8 cellular contexts compared by ENCODE assay signal in the genomic region with DNA sequence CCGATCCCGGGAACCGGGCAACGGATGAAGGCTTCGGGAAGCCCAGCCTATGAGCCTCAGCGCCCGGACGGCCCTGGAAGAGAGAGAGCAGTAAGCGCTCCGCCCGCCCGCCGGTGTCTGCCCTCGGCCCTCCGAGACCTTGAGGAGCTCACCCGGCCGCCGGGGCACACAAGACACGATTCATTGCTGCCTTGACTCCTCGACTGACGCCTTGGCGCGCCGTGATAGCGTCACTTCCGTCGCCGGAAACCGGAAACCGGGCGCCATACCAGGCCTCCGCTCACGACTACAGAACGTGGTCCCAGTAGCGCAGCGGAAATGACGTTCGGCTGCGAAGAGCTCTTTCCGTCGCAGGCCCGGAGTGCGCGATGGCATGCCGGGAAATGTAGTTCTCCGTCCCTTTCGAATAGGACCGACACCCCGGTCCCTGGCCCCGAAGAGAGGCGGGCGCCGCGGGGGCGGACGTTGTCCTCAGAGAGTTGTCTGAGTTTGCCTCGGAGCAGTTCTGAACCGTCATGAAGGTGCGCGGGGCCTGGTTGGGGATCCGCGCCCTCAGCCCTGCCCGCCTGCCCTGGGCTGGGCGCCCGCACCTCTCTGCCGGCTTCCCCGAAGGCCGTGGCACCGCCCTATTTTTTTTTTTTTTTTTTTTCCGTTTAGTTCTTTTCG. TPM values are rescaled to one million over a fixed set of nuclear protein-coding genes. Genes with fewer than 3 reads are reported as not detected.
DNase-seq lines count a peak whose midpoint lies in the region; ATAC-seq, FAIRE-seq and TF ChIP-seq lines count a peak whose summit lies in the region.

A gene (minus strand): TSS at position 208 of the 666 bp plus-strand sequence. CDS start 24 bp downstream, at position 184.

- no peaks in the 10 kb centered on the region for H4K20me1 ChIP-seq in mammary epithelial cell (ENCODE audit: insufficient read depth, low read length)

- H3K4me2 ChIP-seq in mammary epithelial cell (ENCODE audit: insufficient read depth, low read depth, low read length) = peak within 1 kb of the TSS; percentile 95

- H3K4me1 ChIP-seq in ACC112 (ENCODE audit: control insufficient read depth, insufficient read depth, low read length, unreplicated experiment) = peaks cover 13% of the 10 kb centered on the region
- H3K4me1 ChIP-seq in mammary epithelial cell (ENCODE audit: insufficient read depth, low read length) = peaks cover 6% of the 10 kb centered on the region
- H3K4me1 ChIP-seq in iPS-20b (ENCODE audit: insufficient read depth, low read length) = 0 out of 2 replicates have a peak, but pooled peaks cover 4% of the 10 kb centered on the region
- no peaks in the 10 kb centered on the region for H3K4me1 ChIP-seq in small intestine (ENCODE audit: control insufficient read depth in 2 of 2, insufficient read depth in 1 of 2, low read depth in 1 of 2, low read length in 1 of 2)

- no peaks in the 10 kb centered on the region for H3K27me3 ChIP-seq in ACC112 (ENCODE audit: insufficient read depth, low read length)
- H3K27me3 ChIP-seq in WERI-Rb-1 (ENCODE audit: insufficient read depth, low read depth, severe bottlenecking) = no peaks in the 10 kb centered on the region
- H3K27me3 ChIP-seq in mammary epithelial cell (ENCODE audit: insufficient read depth, low read length) = no peaks in the 10 kb centered on the region
- H3K27me3 ChIP-seq in iPS-20b (ENCODE audit: insufficient read depth, low read length) = no peaks in the 10 kb centered on the region
- H3K27me3 ChIP-seq in small intestine (ENCODE audit: control insufficient read depth in 2 of 2, insufficient read depth in 2 of 2, low read length in 2 of 2) = no peaks in the 10 kb centered on the region

- FAIRE-seq in small intestine (lab: Jason Lieb, UNC) = no peak

- no peaks in the 10 kb centered on the region for H3K9me3 ChIP-seq in WERI-Rb-1 (ENCODE audit: severe bottlenecking)
- no peaks in the 10 kb centered on the region for H3K9me3 ChIP-seq in mammary epithelial cell (replicated peaks; ENCODE audit: insufficient read depth, low read length)
- no peaks in the 10 kb centered on the region for H3K9me3 ChIP-seq in iPS-20b (ENCODE audit: insufficient read depth, low read depth, low read length)
- H3K9me3 ChIP-seq in small intestine (ENCODE audit: control insufficient read depth, low read depth) = no peaks in the 10 kb centered on the region

- intact Hi-C loops in mammary epithelial cell (cut with micrococcal nuclease) = loop anchor here (2.0 to 5.0 kb wide), 3 partner anchors 57 to 286 kb away; a partner anchor contains a TSS

- H3K36me3 ChIP-seq in ACC112 (ENCODE audit: insufficient read depth, low read length) = no peaks in the 10 kb centered on the region
- peaks cover 11% of the 10 kb centered on the region for H3K36me3 ChIP-seq in WERI-Rb-1
- H3K36me3 ChIP-seq in mammary epithelial cell (ENCODE audit: insufficient read depth, low read length) = no peaks in the 10 kb centered on the region
- no peaks in the 10 kb centered on the region for H3K36me3 ChIP-seq in iPS-20b (ENCODE audit: insufficient read depth, low read depth, low read length)
- H3K36me3 ChIP-seq in small intestine (ENCODE audit: control insufficient read depth in 2 of 2, insufficient read depth in 2 of 2, low read length in 2 of 2) = no peaks in the 10 kb centered on the region

- ATAC-seq in GM18870 (IDR thresholded peaks at IDR 0.05; ENCODE audit: unreplicated experiment) (peak; percentile 93), HG03135 (IDR thresholded peaks at IDR 0.05; ENCODE audit: unreplicated experiment) (peak; percentile 89)

- dilution Hi-C loops in mammary epithelial cell (cut with HindIII; ENCODE audit: low sequenced_read_pairs) = no loop called here

- in situ Hi-C loops in mammary epithelial cell (cut with MboI; ENCODE audit: low sequenced_read_pairs in 2 of 2) = no loop called here

- WGBS in mammary epithelial cell (ENCODE audit: low coverage, missing lambda C conversion rate) = 0% methylated on average over 17 of the region's 71 CpGs
- WGBS in small intestine, 3 donors = 0% methylated on average over 66 to 71 of the region's 71 CpGs

- TF ChIP-seq CTCF in WERI-Rb-1 (IDR thresholded peaks at IDR 0.05; ENCODE audit: low read depth, low read length) (no peak), mammary epithelial cell (conservative IDR thresholded peaks at IDR 0.05 in 1 of 2, IDR thresholded peaks at IDR 0.05 in 1 of 2; ENCODE audit: extremely low read depth in 1 of 2, insufficient read depth in 1 of 2, low read depth in 1 of 2, low read length in 2 of 2) (no peak)

- no TSS peak for BruUV-seq in mammary epithelial cell (replicated peaks; lab: Mats Ljungman, UMichigan)

- H3K4me3 ChIP-seq in ACC112 (ENCODE audit: low read depth, low read length) (peak within 1 kb of the TSS; percentile 100), WERI-Rb-1 (ENCODE audit: low read depth, low read length) (peak within 1 kb of the TSS; percentile 87), mammary epithelial cell (replicated peaks in 1 of 3; ENCODE audit: insufficient read depth in 1 of 3, low read depth in 2 of 3, low read length in 3 of 3) (peak within 1 kb of the TSS; percentile 80 to 95 (median 91)), iPS-20b (ENCODE audit: low read length) (peak within 1 kb of the TSS; percentile 99), small intestine (ENCODE audit: low read depth in 1 of 2, low read length in 2 of 2) (peak within 1 kb of the TSS; percentile 55 to 74)

- H3K79me2 ChIP-seq in ACC112 (ENCODE audit: control insufficient read depth, insufficient read depth, low read length, unreplicated experiment) (peaks cover 21% of the 10 kb centered on the region), mammary epithelial cell (ENCODE audit: insufficient read depth, low read length) (peaks cover 32% of the 10 kb centered on the region)

- peak within 1 kb of the TSS; percentile 74 for H3K27ac ChIP-seq in ACC112 (ENCODE audit: low read depth, low read length)
- H3K27ac ChIP-seq in WERI-Rb-1 = peak within 1 kb of the TSS; percentile 85
- peak within 1 kb of the TSS; percentile 72 for H3K27ac ChIP-seq in mammary epithelial cell (ENCODE audit: insufficient read depth, low read depth, low read length)
- peak within 1 kb of the TSS; percentile 77 for H3K27ac ChIP-seq in iPS-20b (ENCODE audit: low read length)
- H3K27ac ChIP-seq in small intestine (ENCODE audit: low read depth in 1 of 2, low read length in 1 of 2) = peak within 1 kb of the TSS; percentile 91 to 96

- H2AFZ ChIP-seq in ACC112 (ENCODE audit: low read length, unreplicated experiment) = peak within 1 kb of the TSS; percentile 51
- peak within 1 kb of the TSS; percentile 88 for H2AFZ ChIP-seq in mammary epithelial cell (ENCODE audit: low read depth, low read length)

- CTCF ChIA-PET in mammary epithelial cell (lab: Charles Lee; ENCODE audit: low non-redundant PET) = interaction anchor here (0.7 kb wide), 1 partner anchor 57 kb away, joined by 3 read pairs; no protein-coding TSS in a partner anchor

- peak; percentile 97 for DNase-seq in NCI-H2196 treated with DMSO at 0.1 percent for 48 hours (lab: John Stamatoyannopoulos, UW; ENCODE audit: unreplicated experiment)
- DNase-seq in WERI-Rb-1 = peak; percentile 97
- DNase-seq in mammary epithelial cell = peak; percentile 99
- DNase-seq in small intestine = peak; percentile 99

- H3K9ac ChIP-seq in mammary epithelial cell (ENCODE audit: insufficient read depth, low read length) (peak within 1 kb of the TSS; percentile 78), iPS-20b (ENCODE audit: low read depth, low read length) (peak within 1 kb of the TSS; percentile 92)

RNA-seq across cellular contexts. Expression of the gene that starts here (rescaled TPM):
- 10 to 100 TPM; 11.3 to 17.8 TPM for total RNA-seq in mammary epithelial cell
- polyA plus RNA-seq in mammary epithelial cell (27.3 TPM), small intestine (10 to 100 TPM; 24.2 to 36.1 (median 32.2) TPM)
- 3.8 TPM for polyA minus RNA-seq in mammary epithelial cell

Comparison
In these comparisons a context has a peak if more than half of its experiments do, and no peak if none do; other contexts are left out.
1. Peak in every context shown above with its lines: DNase-seq, ATAC-seq, H3K4me3 ChIP-seq and H3K27ac ChIP-seq.